Comparison of ENCODE assay signal across 22 cellular contexts in genomic region chr9:71004196-71004595, GRCh38.
DNase-seq lines count a peak whose midpoint lies in the region; ATAC-seq lines count a peak whose summit lies in the region.
"Had no signal": no experiment of that assay in that cellular context is flagged by ENCODE, and none has a peak within 500 bp of the region (broad histone marks: within the 10 kb centered on the region; RNA-seq: fewer than 3 reads in every experiment).

No MANE protein-coding gene starts in this region.

- no peak overlapping the region for H3K27ac Mint-ChIP-seq in activated naive CD8-positive, alpha-beta T cell treated with anti-CD3 and anti-CD28 coated beads for 36 hours
- H3K27ac Mint-ChIP-seq: CD4-positive, alpha-beta memory T cell had no signal

- DNase-seq in ELR (ENCODE audit: low read depth) (peak; percentile 15), SJSA1 (ENCODE audit: low read depth in 1 of 2, low spot score in 2 of 2) (peak; percentile 33 to 43), iris pigment epithelial cell (ENCODE audit: low read depth) (peak; percentile 57), DMS114 treated with DMSO at 0.1 percent for 48 hours (lab: John Stamatoyannopoulos, UW; ENCODE audit: unreplicated experiment) (no peak)
- no peak for DNase-seq in effector memory CD4-positive, alpha-beta T cell
- no peak for DNase-seq in activated naive CD8-positive, alpha-beta T cell treated with anti-CD3 and anti-CD28 coated beads for 36 hours
- DNase-seq: Caco-2; CD4-positive, alpha-beta memory T cell; DMS 273 treated with DMSO at 0.1 percent for 48 hours; DND-41; HCEC 1CT; KG1; NCI-H1105 treated with DMSO at 0.1 percent for 48 hours; NCI-H2081; NCI-H2171 treated with DMSO at 0.1 percent for 48 hours; NCI-H446; NCI-H526; OCI-M1; SJCRH30 had no signal

- H3K27me3 ChIP-seq in SJSA1 (replicated peaks) = no peaks in the 10 kb centered on the region
- no peaks in the 10 kb centered on the region for H3K27me3 ChIP-seq in effector memory CD4-positive, alpha-beta T cell (replicated peaks; ENCODE audit: control insufficient read depth, insufficient read depth, low read length, poor library complexity, severe bottlenecking)
- H3K27me3 ChIP-seq: BLaER1 treated with 17β-estradiol and CSF1 and Interleukin-3, amounts not matched to agents 10 nM and 100 nM; SJCRH30 had no signal

- no peaks in the 10 kb centered on the region for H3K9me3 ChIP-seq in SJSA1 (replicated peaks)
- no peaks in the 10 kb centered on the region for H3K9me3 ChIP-seq in effector memory CD4-positive, alpha-beta T cell (ENCODE audit: control insufficient read depth, low read length)
- H3K9me3 ChIP-seq: Caco-2, SJCRH30 had no signal

- H3K4me1 Mint-ChIP-seq in activated naive CD8-positive, alpha-beta T cell treated with anti-CD3 and anti-CD28 coated beads for 36 hours = no peaks in the 10 kb centered on the region
- H3K4me1 Mint-ChIP-seq: CD4-positive, alpha-beta memory T cell had no signal

- peaks cover 7% of the 10 kb centered on the region; the same call in 1 of the 2 replicates for H3K4me1 ChIP-seq in SJSA1 (replicated peaks)
- no peaks in the 10 kb centered on the region for H3K4me1 ChIP-seq in effector memory CD4-positive, alpha-beta T cell (ENCODE audit: control insufficient read depth, insufficient read depth, low read length, poor library complexity, severe bottlenecking)
- H3K4me1 ChIP-seq: BLaER1 treated with 17β-estradiol and CSF1 and Interleukin-3, amounts not matched to agents 10 nM and 100 nM; Caco-2; SJCRH30 had no signal

- no peak overlapping the region for H3K4me3 ChIP-seq in SJSA1
- H3K4me3 ChIP-seq in effector memory CD4-positive, alpha-beta T cell (ENCODE audit: insufficient read depth, low read depth, low read length, poor library complexity, severe bottlenecking) = no peak overlapping the region
- H3K4me3 ChIP-seq: BLaER1 treated with 17β-estradiol and CSF1 and Interleukin-3, amounts not matched to agents 10 nM and 100 nM; SJCRH30 had no signal

- no peaks in the 10 kb centered on the region for H3K36me3 ChIP-seq in SJSA1
- H3K36me3 ChIP-seq in effector memory CD4-positive, alpha-beta T cell (ENCODE audit: control insufficient read depth, insufficient read depth, low read length) = no peaks in the 10 kb centered on the region
- H3K36me3 ChIP-seq: BLaER1 treated with 17β-estradiol and CSF1 and Interleukin-3, amounts not matched to agents 10 nM and 100 nM; SJCRH30 had no signal

- no peak overlapping the region for H3K4me3 Mint-ChIP-seq in activated naive CD8-positive, alpha-beta T cell treated with anti-CD3 and anti-CD28 coated beads for 36 hours
- H3K4me3 Mint-ChIP-seq: CD4-positive, alpha-beta memory T cell had no signal

- H3K27me3 Mint-ChIP-seq in activated naive CD8-positive, alpha-beta T cell treated with anti-CD3 and anti-CD28 coated beads for 36 hours = no peaks in the 10 kb centered on the region
- H3K27me3 Mint-ChIP-seq: CD4-positive, alpha-beta memory T cell had no signal

- no peaks in the 10 kb centered on the region for H3K36me3 Mint-ChIP-seq in activated naive CD8-positive, alpha-beta T cell treated with anti-CD3 and anti-CD28 coated beads for 36 hours
- H3K36me3 Mint-ChIP-seq: CD4-positive, alpha-beta memory T cell had no signal

- H3K9me3 Mint-ChIP-seq in activated naive CD8-positive, alpha-beta T cell treated with anti-CD3 and anti-CD28 coated beads for 36 hours = peaks cover 16% of the 10 kb centered on the region

- no peak for ATAC-seq in GM21367 (IDR thresholded peaks at IDR 0.05; ENCODE audit: unreplicated experiment)

- H3K27ac ChIP-seq in SJSA1 = no peak overlapping the region
- H3K27ac ChIP-seq in effector memory CD4-positive, alpha-beta T cell (ENCODE audit: insufficient read depth, low read length, poor library complexity, severe bottlenecking) = no peak overlapping the region
- H3K27ac ChIP-seq: BLaER1 treated with 17β-estradiol and CSF1 and Interleukin-3, amounts not matched to agents 10 nM and 100 nM; HL-60; SJCRH30 had no signal

Comparison
In these comparisons a context has a peak if more than half of its experiments do, and no peak if none do; other contexts are left out.
1. DNase-seq: peak in ELR (single experiment), SJSA1 (2 of 2) and iris pigment epithelial cell (single experiment); none in DMS114 treated with DMSO at 0.1 percent for 48 hours (single experiment), effector memory CD4-positive, alpha-beta T cell (0 of 3) and activated naive CD8-positive, alpha-beta T cell treated with anti-CD3 and anti-CD28 coated beads for 36 hours (single experiment).